Comparison of ENCODE assay signal across 10 cellular contexts in the genomic region with DNA sequence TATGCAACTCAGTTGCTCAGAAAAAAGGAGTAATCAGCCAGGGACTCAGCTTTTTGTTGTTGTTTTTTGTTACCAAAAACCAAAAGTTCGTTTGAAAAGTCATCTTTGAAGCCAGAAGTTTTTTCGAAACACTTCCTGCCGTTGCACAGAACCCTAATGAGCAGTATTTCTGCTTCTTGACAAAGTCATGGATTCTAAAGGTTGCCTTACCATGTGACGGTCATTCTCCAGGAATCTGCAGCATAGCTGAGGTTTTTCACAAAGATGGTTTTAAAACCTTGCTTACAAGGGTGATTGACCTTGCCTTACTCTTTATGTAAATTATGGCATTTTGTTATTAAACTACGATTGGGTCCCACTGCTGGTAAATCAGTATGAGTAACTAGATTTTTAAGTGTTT. TPM values are rescaled to one million over a fixed set of nuclear protein-coding genes. Genes with fewer than 3 reads are reported as not detected.
DNase-seq lines count a peak whose midpoint lies in the region; ATAC-seq and TF ChIP-seq lines count a peak whose summit lies in the region.
"Had no signal": no experiment of that assay in that cellular context is flagged by ENCODE, and none has a peak within 500 bp of the region (broad histone marks: within the 10 kb centered on the region; RNA-seq: fewer than 3 reads in every experiment).

No MANE protein-coding gene starts in this region.

- peaks cover 9% of the 10 kb centered on the region; the same call in 1 of the 2 replicates for H3K36me3 ChIP-seq in iPS-20b (ENCODE audit: insufficient read depth, low read depth, low read length)
- H3K36me3 ChIP-seq in smooth muscle cell (ENCODE audit: low read depth), result peaks cover 12% of the 10 kb centered on the region

- H3K27ac ChIP-seq in iPS-20b (ENCODE audit: low read length) (no peak overlapping the region), smooth muscle cell (ENCODE audit: low read depth) (peak overlapping the region; percentile 96)

- no peaks in the 10 kb centered on the region for H3K9me3 ChIP-seq in iPS-20b (ENCODE audit: insufficient read depth, low read depth, low read length)
- no peaks in the 10 kb centered on the region for H3K9me3 ChIP-seq in smooth muscle cell (replicated peaks; ENCODE audit: low read depth)

- peaks cover 3% of the 10 kb centered on the region for H3F3A ChIP-seq in smooth muscle cell (ENCODE audit: low read depth)

- no peak overlapping the region for H3K9ac ChIP-seq in iPS-20b (ENCODE audit: low read depth, low read length)
- H3K9ac ChIP-seq in smooth muscle cell (ENCODE audit: low read depth), result peak overlapping the region; percentile 91

- H4K20me1 ChIP-seq in smooth muscle cell (ENCODE audit: low read depth), result peaks cover 30% of the 10 kb centered on the region

- peaks cover 57% of the 10 kb centered on the region for H3K79me2 ChIP-seq in smooth muscle cell (ENCODE audit: low read depth)

- peak overlapping the region; percentile 88 for H3K4me2 ChIP-seq in smooth muscle cell

- ATAC-seq in GM18861 (IDR thresholded peaks at IDR 0.05; ENCODE audit: unreplicated experiment), result no peak
- no peak for ATAC-seq in HG02623 (IDR thresholded peaks at IDR 0.05; ENCODE audit: unreplicated experiment)

- no peak overlapping the region for H2AFZ ChIP-seq in smooth muscle cell (ENCODE audit: low read depth)

- H3K4me3 ChIP-seq in WI38 (ENCODE audit: low read depth, low read length) (peak overlapping the region; percentile 87), iPS-20b (ENCODE audit: low read length) (0 out of 2 replicates have a peak overlapping the region, but pooled peaks have one; percentile 14), smooth muscle cell (peak overlapping the region; percentile 95)

- H3K27me3 ChIP-seq in iPS-20b (ENCODE audit: insufficient read depth, low read length) (peaks cover 6% of the 10 kb centered on the region; the same call in 1 of the 2 replicates), smooth muscle cell (ENCODE audit: low read depth) (no peaks in the 10 kb centered on the region)

- H3K4me1 ChIP-seq in iPS-20b (ENCODE audit: insufficient read depth, low read length), result 0 out of 2 replicates have a peak, but pooled peaks cover 7% of the 10 kb centered on the region
- peaks cover 12% of the 10 kb centered on the region for H3K4me1 ChIP-seq in smooth muscle cell (ENCODE audit: low read depth)

- DNase-seq in H4 (ENCODE audit: low spot score) (peak; percentile 19), smooth muscle cell (lab: John Stamatoyannopoulos, UW; ENCODE audit: unreplicated experiment) (no peak), NCI-H1048 (lab: John Stamatoyannopoulos, UW) (no peak)
- DNase-seq in activated CD4-positive, alpha-beta T cell treated with anti-CD3 and anti-CD28 coated beads, Interleukin-2, amount 50 U/mL, for 4 hours, result no peak
- DNase-seq: activated CD4-positive, alpha-beta T cell treated with anti-CD3 and anti-CD28 coated beads for 1 hour had no signal

- 11% methylated on average over 5 of the region's 5 CpGs for WGBS in smooth muscle cell (ENCODE audit: low lambda C conversion rate)

- TF ChIP-seq CTCF in WI38 (IDR thresholded peaks at IDR 0.05; ENCODE audit: low read depth, low read length) (no peak), smooth muscle cell (IDR thresholded peaks at IDR 0.05; ENCODE audit: borderline replicate concordance, insufficient read depth, poor library complexity, severe bottlenecking) (no peak)

RNA-seq across cellular contexts. Expression of gene RAB32, which starts 2.0 kb away (rescaled TPM):
- 88.3 and 93.1 TPM in 2 replicates for total RNA-seq in H4 (2014; rRNA removed; shearing (Covaris generic))
- total RNA-seq in smooth muscle cell, result 154 and 161 TPM in 2 replicates
- 226 and 316 TPM in 2 replicates for polyA plus RNA-seq in smooth muscle cell

RNA-seq across cellular contexts. Expression of gene ADGB, which starts 53.2 kb away (rescaled TPM):
- not detected in 2 replicates for total RNA-seq in H4 (2014; rRNA removed; shearing (Covaris generic))
- total RNA-seq in smooth muscle cell, result 1.1 and 1.5 TPM in 2 replicates
- 1.6 and 3.1 TPM in 2 replicates for polyA plus RNA-seq in smooth muscle cell
- polyA plus RNA-seq: urinary bladder had no signal

Comparison
In these comparisons a context has a peak if more than half of its experiments do, and no peak if none do; other contexts are left out.
1. H3K4me3 ChIP-seq: peak in every context shown above with its lines; median percentile 95 in smooth muscle cell; 87 in WI38; 14 in iPS-20b.